1 cellular context compared by ENCODE assay signal in the genomic region with DNA sequence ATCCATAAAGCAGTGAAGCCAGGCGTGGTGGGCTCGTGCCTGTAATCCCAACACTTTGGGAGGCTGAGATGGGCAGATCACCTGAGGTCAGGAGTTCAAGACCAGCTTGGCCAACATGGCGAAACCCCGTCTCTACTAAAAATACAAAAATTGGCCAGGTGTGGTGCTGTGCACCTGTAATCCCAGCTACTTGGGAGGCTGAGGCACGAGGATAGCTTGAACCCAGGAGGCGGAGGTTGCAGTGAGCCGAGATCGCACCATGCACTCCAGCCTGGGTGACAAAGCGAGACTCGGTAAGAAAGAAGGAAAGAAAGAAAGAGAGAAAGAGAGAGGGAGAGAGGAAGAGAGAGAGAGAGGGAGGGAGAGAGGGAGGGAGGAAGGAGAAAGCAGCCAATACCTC.
TF ChIP-seq lines count a peak whose summit lies in the region.

No MANE protein-coding gene starts in this region.

TF ChIP-seq in K562, 482 proteins besides CTCF, POLR2A, EP300 and RAD21:
- peak; percentile 20; the same call in 1 of the 2 replicates for TF ChIP-seq BCOR (IDR thresholded peaks at IDR 0.05)
